ENCODE assay signal across 8 cellular contexts in genomic region chr11:102451693-102452460, GRCh38. TPM values are rescaled to one million over a fixed set of nuclear protein-coding genes. Genes with fewer than 3 reads are reported as not detected.
A peak's percentile ranks its signal among the peaks of the same experiment; 100 is the strongest.
DNase-seq lines count a peak whose midpoint lies in the region; ATAC-seq and TF ChIP-seq lines count a peak whose summit lies in the region.

No MANE protein-coding gene starts in this region.

- peak; percentile 57 for ATAC-seq in GM18868 (IDR thresholded peaks at IDR 0.05; ENCODE audit: unreplicated experiment)
- peak; percentile 61 for ATAC-seq in HG03108 (IDR thresholded peaks at IDR 0.05; ENCODE audit: unreplicated experiment)

- CTCF ChIA-PET in activated CD4-positive, alpha-beta memory T cell treated with anti-CD3 and anti-CD28 coated beads, Interleukin-2, amount 10 ng/mL, durations not matched to agents 7 days and 5 days (lab: Charles Lee): interaction anchor here (0.7 to 2.4 kb wide), 12 partner anchors 24 to 158 kb away, joined by 3 to 16 read pairs (median 4); no protein-coding TSS in a partner anchor

- H3K4me3 ChIP-seq in effector memory CD4-positive, alpha-beta T cell (ENCODE audit: insufficient read depth, low read depth, low read length, poor library complexity, severe bottlenecking): peak overlapping the region; percentile 84

- peak overlapping the region; percentile 96 for H3K4me3 Mint-ChIP-seq in activated CD4-positive, alpha-beta memory T cell treated with anti-CD3 and anti-CD28 coated beads, Interleukin-2, amount 10 ng/mL, durations not matched to agents 7 days and 5 days
- H3K4me3 Mint-ChIP-seq in mesothelial cell of epicardium: peak overlapping the region; percentile 99

- TF ChIP-seq CTCF in AG09319 (IDR thresholded peaks at IDR 0.05; ENCODE audit: low read depth, low read length) (peak; percentile 17), mesothelial cell of epicardium (IDR thresholded peaks at IDR 0.05; ENCODE audit: unreplicated experiment) (no peak)

- H3K36me3 Mint-ChIP-seq in activated CD4-positive, alpha-beta memory T cell treated with anti-CD3 and anti-CD28 coated beads, Interleukin-2, amount 10 ng/mL, durations not matched to agents 7 days and 5 days (ENCODE audit: low read depth): peaks cover 49% of the 10 kb centered on the region
- H3K36me3 Mint-ChIP-seq in mesothelial cell of epicardium: peaks cover 2% of the 10 kb centered on the region

- no peaks in the 10 kb centered on the region for H3K9me3 Mint-ChIP-seq in activated CD4-positive, alpha-beta memory T cell treated with anti-CD3 and anti-CD28 coated beads, Interleukin-2, amount 10 ng/mL, durations not matched to agents 7 days and 5 days
- H3K9me3 Mint-ChIP-seq in mesothelial cell of epicardium: no peaks in the 10 kb centered on the region

- no peaks in the 10 kb centered on the region for H3K27me3 ChIP-seq in effector memory CD4-positive, alpha-beta T cell (replicated peaks; ENCODE audit: control insufficient read depth, insufficient read depth, low read length, poor library complexity, severe bottlenecking)

- peak overlapping the region; percentile 90 for H3K27ac ChIP-seq in effector memory CD4-positive, alpha-beta T cell (ENCODE audit: insufficient read depth, low read length, poor library complexity, severe bottlenecking)

- POLR2A ChIA-PET in activated CD4-positive, alpha-beta memory T cell treated with anti-CD3 and anti-CD28 coated beads, Interleukin-2, amount 10 ng/mL, durations not matched to agents 7 days and 5 days (lab: Charles Lee): interaction anchor here (0.8 to 2.3 kb wide), 23 partner anchors 9 to 158 kb away, joined by 3 to 18 read pairs (median 4); partner anchors contain the start of gene BIRC2

- H3K9me3 ChIP-seq in effector memory CD4-positive, alpha-beta T cell (ENCODE audit: control insufficient read depth, low read length): no peaks in the 10 kb centered on the region

- peak overlapping the region; percentile 93 for H3K27ac Mint-ChIP-seq in activated CD4-positive, alpha-beta memory T cell treated with anti-CD3 and anti-CD28 coated beads, Interleukin-2, amount 10 ng/mL, durations not matched to agents 7 days and 5 days
- H3K27ac Mint-ChIP-seq in mesothelial cell of epicardium: peak overlapping the region; percentile 92

- H3K4me1 ChIP-seq in effector memory CD4-positive, alpha-beta T cell (ENCODE audit: control insufficient read depth, insufficient read depth, low read length, poor library complexity, severe bottlenecking): peaks cover 47% of the 10 kb centered on the region

- no peaks in the 10 kb centered on the region for H3K27me3 Mint-ChIP-seq in activated CD4-positive, alpha-beta memory T cell treated with anti-CD3 and anti-CD28 coated beads, Interleukin-2, amount 10 ng/mL, durations not matched to agents 7 days and 5 days
- H3K27me3 Mint-ChIP-seq in mesothelial cell of epicardium (ENCODE audit: low read depth): no peaks in the 10 kb centered on the region

- peaks cover 6% of the 10 kb centered on the region for H3K36me3 ChIP-seq in effector memory CD4-positive, alpha-beta T cell (ENCODE audit: control insufficient read depth, insufficient read depth, low read length)

- no peak for DNase-seq in AG09319 (ENCODE audit: extremely low read depth, low read depth)
- peak; percentile 72 for DNase-seq in NCI-H510A treated with DMSO at 0.1 percent for 48 hours (lab: John Stamatoyannopoulos, UW)
- DNase-seq in activated CD4-positive, alpha-beta memory T cell treated with anti-CD3 and anti-CD28 coated beads, Interleukin-2, amount 10 ng/mL, durations not matched to agents 7 days and 5 days: peak; percentile 85
- peak; percentile 47 to 60 (median 59) for DNase-seq in effector memory CD4-positive, alpha-beta T cell
- peak; percentile 30 to 60 for DNase-seq in mesothelial cell of epicardium (ENCODE audit: low spot score in 2 of 2, unreplicated experiment in 2 of 2)
- DNase-seq in stimulated activated CD8-positive, alpha-beta memory T cell treated with anti-CD3 and anti-CD28 coated beads, Interleukin-2, amount 100 ng/mL, for 1 hour (ENCODE audit: low read depth in 2 of 2): peak; percentile 43 to 64

- H3K4me1 Mint-ChIP-seq in activated CD4-positive, alpha-beta memory T cell treated with anti-CD3 and anti-CD28 coated beads, Interleukin-2, amount 10 ng/mL, durations not matched to agents 7 days and 5 days: peaks cover 77% of the 10 kb centered on the region
- H3K4me1 Mint-ChIP-seq in mesothelial cell of epicardium: peaks cover 47% of the 10 kb centered on the region

RNA-seq across cellular contexts. Expression of gene TMEM123, which starts 0.7 kb away (rescaled TPM):
- total RNA-seq in activated CD4-positive, alpha-beta memory T cell treated with anti-CD3 and anti-CD28 coated beads, Interleukin-2, amount 10 ng/mL, durations not matched to agents 7 days and 5 days: 100 to 1,000 TPM; 331 to 343 TPM
- 131 to 144 TPM (median 137 TPM) in 3 replicates for total RNA-seq in mesothelial cell of epicardium
